Comparison of ENCODE assay signal across 32 cellular contexts in the genomic region with DNA sequence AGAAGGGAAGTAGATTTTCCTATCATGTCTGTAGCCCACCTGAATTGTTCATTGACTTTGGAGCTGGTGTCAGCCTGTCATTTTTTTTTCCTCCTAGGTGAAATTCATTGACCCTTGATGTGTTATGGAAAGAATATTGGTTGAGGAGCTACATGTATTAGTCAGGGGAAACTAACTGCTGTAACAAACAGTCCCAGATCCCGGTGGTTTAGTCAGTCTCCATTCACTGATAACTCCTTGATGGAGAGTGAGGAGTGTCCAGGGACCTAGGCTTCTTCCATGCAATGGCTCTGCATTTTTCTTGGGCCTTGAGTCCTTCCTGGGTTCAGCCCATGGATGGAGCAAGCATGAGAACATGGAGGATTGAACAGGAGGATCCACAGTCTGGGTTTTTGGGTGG.
"Had no signal": no experiment of that assay in that cellular context is flagged by ENCODE, and none has a peak within 500 bp of the region (broad histone marks: within the 10 kb centered on the region; RNA-seq: fewer than 3 reads in every experiment).

No MANE protein-coding gene starts in this region.

- DNase-seq: naive thymus-derived CD4-positive, alpha-beta T cell; natural killer cell; nucleus accumbens; ovary; posterior cingulate gyrus; psoas muscle; right cardiac atrium; spleen; stimulated activated CD4-positive, alpha-beta T cell treated with anti-CD3 and anti-CD28 coated beads, Interleukin-12 subunit alpha, Interleukin-12 subunit beta, amount 100 ng/mL, for 4 hours; stimulated activated CD4-positive, alpha-beta T cell treated with anti-CD3 and anti-CD28 coated beads, Interleukin-1b, Interleukin-23, amount 100 ng/mL, for 48 hours; stimulated activated CD4-positive, alpha-beta T cell treated with anti-CD3 and anti-CD28 coated beads, Interleukin-4, amount 100 ng/mL, for 1 hour; stimulated activated CD4-positive, alpha-beta T cell treated with anti-CD3 and anti-CD28 coated beads, Interleukin-4, amount 100 ng/mL, for 4 hours; stimulated activated CD8-positive, alpha-beta memory T cell treated with anti-CD3 and anti-CD28 coated beads, Interleukin-4, amount 100 ng/mL, for 48 hours; stimulated activated naive CD4-positive, alpha-beta T cell; stimulated activated naive CD8-positive, alpha-beta T cell treated with anti-CD3 and anti-CD28 coated beads, Interleukin-15, amount 100 ng/mL, for 72 hours; stimulated activated naive CD8-positive, alpha-beta T cell treated with anti-CD3 and anti-CD28 coated beads, Interleukin-15, Interleukin-2, amounts not matched to agents 100 U/mL and 50 U/mL, for 24 hours; substantia nigra; testis; tibial artery; transverse colon; upper lobe of right lung; uterus had no signal

- H3K9me3 Mint-ChIP-seq: natural killer cell had no signal

- H3K9me3 ChIP-seq: neutrophil, ovary, psoas muscle, spleen, suprapubic skin, testis, tibial artery, transverse colon, upper lobe of right lung, uterus had no signal

- H3K4me1 ChIP-seq: neural progenitor cell, parathyroid adenoma, testis, upper lobe of right lung had no signal

- H3K27ac Mint-ChIP-seq: naive thymus-derived CD4-positive, alpha-beta T cell; natural killer cell; neural progenitor cell; progenitor cell of endocrine pancreas; stimulated activated memory B cell treated with anti-CD40 and anti-IgM and Interleukin-4, amounts not matched to agents 10 μg/mL and 1 μg/mL and 100 μg/mL, for 72 hours; stimulated activated naive CD8-positive, alpha-beta T cell treated with anti-CD3 and anti-CD28 coated beads, Interleukin-15, amount 100 ng/mL, for 72 hours; type B pancreatic cell had no signal

- H3K79me2 ChIP-seq: parathyroid adenoma had no signal

- H3K4me1 Mint-ChIP-seq: naive thymus-derived CD4-positive, alpha-beta T cell; natural killer cell; stimulated activated memory B cell treated with anti-CD40 and anti-IgM and Interleukin-4, amounts not matched to agents 10 μg/mL and 1 μg/mL and 100 μg/mL, for 72 hours; stimulated activated naive CD8-positive, alpha-beta T cell treated with anti-CD3 and anti-CD28 coated beads, Interleukin-15, amount 100 ng/mL, for 72 hours had no signal

- H3K36me3 Mint-ChIP-seq: naive thymus-derived CD4-positive, alpha-beta T cell; natural killer cell; stimulated activated memory B cell treated with anti-CD40 and anti-IgM and Interleukin-4, amounts not matched to agents 10 μg/mL and 1 μg/mL and 100 μg/mL, for 72 hours had no signal

- H3K27ac ChIP-seq: neural progenitor cell, neutrophil, ovary, parathyroid adenoma, psoas muscle, skin epidermis, spleen, suprapubic skin, testis, tibial artery, transverse colon, upper lobe of right lung, uterus had no signal

- H3K9ac ChIP-seq: neural progenitor cell, parathyroid adenoma had no signal

- H3K4me3 ChIP-seq: neural progenitor cell, ovary, psoas muscle, skin epidermis, smooth muscle cell, spleen, suprapubic skin, testis, tibial artery, transverse colon, upper lobe of right lung, uterus had no signal

- H3K36me3 ChIP-seq: neural progenitor cell, neutrophil, ovary, spleen, suprapubic skin, tibial artery, transverse colon, upper lobe of right lung, uterus had no signal

- H3K27me3 Mint-ChIP-seq: naive thymus-derived CD4-positive, alpha-beta T cell; progenitor cell of endocrine pancreas; stimulated activated memory B cell treated with anti-CD40 and anti-IgM and Interleukin-4, amounts not matched to agents 10 μg/mL and 1 μg/mL and 100 μg/mL, for 72 hours had no signal

- H3K4me3 Mint-ChIP-seq: naive thymus-derived CD4-positive, alpha-beta T cell; natural killer cell; neural progenitor cell; stimulated activated memory B cell treated with anti-CD40 and anti-IgM and Interleukin-4, amounts not matched to agents 10 μg/mL and 1 μg/mL and 100 μg/mL, for 72 hours; stimulated activated naive CD8-positive, alpha-beta T cell treated with anti-CD3 and anti-CD28 coated beads, Interleukin-15, amount 100 ng/mL, for 72 hours; type B pancreatic cell had no signal

- H2AFZ ChIP-seq: neural progenitor cell, parathyroid adenoma had no signal

- ATAC-seq: naive thymus-derived CD4-positive, alpha-beta T cell; natural killer cell; psoas muscle; right cardiac atrium; sciatic nerve; stimulated activated memory B cell treated with anti-CD40 and anti-IgM and Interleukin-4, amounts not matched to agents 10 μg/mL and 1 μg/mL and 100 μg/mL, for 72 hours; stimulated activated naive CD8-positive, alpha-beta T cell treated with anti-CD3 and anti-CD28 coated beads, Interleukin-15, amount 100 ng/mL, for 72 hours; stimulated activated naive CD8-positive, alpha-beta T cell treated with anti-CD3 and anti-CD28 coated beads, Interleukin-15, Interleukin-2, amounts not matched to agents 100 U/mL and 50 U/mL, for 24 hours; upper lobe of right lung had no signal

- H3K4me2 ChIP-seq: neural progenitor cell, smooth muscle cell had no signal

- H3K27me3 ChIP-seq: neural progenitor cell, neutrophil, ovary, spleen, suprapubic skin, testis, tibial artery, transverse colon, upper lobe of right lung, uterus had no signal
